ENCODE assay signal across 9 cellular contexts in the genomic region with DNA sequence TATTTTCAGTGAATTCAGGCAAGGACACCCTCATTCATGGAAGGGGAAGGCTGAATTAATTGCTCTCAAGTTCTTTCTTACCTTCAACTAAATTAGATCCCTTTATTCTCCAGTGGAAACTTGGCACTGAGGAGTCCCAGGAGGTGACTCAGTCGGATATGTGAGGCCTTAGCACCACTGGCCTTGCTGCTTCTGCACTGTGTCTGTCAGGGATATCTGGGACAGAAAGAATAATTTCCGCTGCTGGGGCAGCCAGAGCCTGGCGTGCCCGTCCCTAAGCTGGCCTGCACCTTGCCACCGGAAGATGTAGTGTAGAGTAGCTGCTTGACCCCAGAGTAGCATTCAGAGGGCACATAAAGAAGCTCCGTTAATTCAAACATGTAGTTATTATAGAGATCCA. TPM values are rescaled to one million over a fixed set of nuclear protein-coding genes. Genes with fewer than 3 reads are reported as not detected.
A peak's percentile ranks its signal among the peaks of the same experiment; 100 is the strongest.
DNase-seq lines count a peak whose midpoint lies in the region; ATAC-seq and TF ChIP-seq lines count a peak whose summit lies in the region.
"Had no signal": no experiment of that assay in that cellular context is flagged by ENCODE, and none has a peak within 500 bp of the region (broad histone marks: within the 10 kb centered on the region; RNA-seq: fewer than 3 reads in every experiment).

No MANE protein-coding gene starts in this region.

- TF ChIP-seq CTCF in breast epithelium (IDR thresholded peaks at IDR 0.05) (no peak), thoracic aorta (IDR thresholded peaks at IDR 0.05) (no peak)

- ATAC-seq in thoracic aorta (ENCODE audit: insufficient number of reproducible peaks, low FRiP score, low read depth) (peak; percentile 53), GM18502 (IDR thresholded peaks at IDR 0.05; ENCODE audit: poor library complexity, unreplicated experiment) (no peak)

- peak overlapping the region; percentile 63 to 69 for H3K27ac ChIP-seq in breast epithelium
- peak overlapping the region; percentile 69 to 74 for H3K27ac ChIP-seq in thoracic aorta

- peak; percentile 92 for DNase-seq in M059J (ENCODE audit: low read depth)
- DNase-seq in breast epithelium (ENCODE audit: low spot score in 2 of 2) = no peak
- peak; percentile 39 for DNase-seq in left kidney (ENCODE audit: low read depth, low spot score)
- DNase-seq in thoracic aorta (ENCODE audit: low spot score) = no peak
- no peak for DNase-seq in NOMO-1 (lab: John Stamatoyannopoulos, UW; ENCODE audit: unreplicated experiment in 2 of 2)
- no peak for DNase-seq in activated CD8-positive, alpha-beta memory T cell treated with anti-CD3 and anti-CD28 coated beads, Interleukin-2, amount 50 U/mL, for 48 hours
- no peak for DNase-seq in GM19240 (ENCODE audit: insufficient read length, low spot score)
- DNase-seq: NCI-H524 treated with DMSO at 0.1 percent for 48 hours had no signal

- H3K4me1 ChIP-seq in breast epithelium (no peaks in the 10 kb centered on the region), thoracic aorta (ENCODE audit: control insufficient read depth in 1 of 2, low read depth in 2 of 2) (peaks cover 41 to 65% of the 10 kb centered on the region in 2 donors)

- H3K27me3 ChIP-seq in breast epithelium (no peaks in the 10 kb centered on the region), thoracic aorta (replicated peaks; ENCODE audit: insufficient read depth) (no peaks in the 10 kb centered on the region)

- no peak overlapping the region for H3K4me3 ChIP-seq in breast epithelium
- no peak overlapping the region for H3K4me3 ChIP-seq in thoracic aorta

- H3K9me3 ChIP-seq in breast epithelium (no peaks in the 10 kb centered on the region), thoracic aorta (no peaks in the 10 kb centered on the region)

- no peaks in the 10 kb centered on the region for H3K36me3 ChIP-seq in breast epithelium
- H3K36me3 ChIP-seq in thoracic aorta = no peaks in the 10 kb centered on the region

- no peak for TF ChIP-seq POLR2A in breast epithelium (IDR thresholded peaks at IDR 0.05)

- intact Hi-C loops in breast epithelium (cut with DNase I; ENCODE audit: low total_unique reads) = no loop called here

RNA-seq across cellular contexts. Expression of gene LIMS1, which starts 53.4 kb away (rescaled TPM):
- 20.3 and 37.8 TPM in 2 replicates for total RNA-seq in M059J (2014; rRNA removed; shearing (Covaris generic))
- total RNA-seq in breast epithelium (100 to 1,000 TPM in 1 of 3 donors, 10 to 100 TPM in 2; 66.5 to 123 (median 93.1) TPM), thoracic aorta (100 to 1,000 TPM; 171 to 199 TPM)

Comparison
In these comparisons a context has a peak if more than half of its experiments do, and no peak if none do; other contexts are left out.
1. DNase-seq: peak in M059J (single experiment) and left kidney (single experiment); none in breast epithelium (0 of 2), thoracic aorta (single experiment), NOMO-1 (0 of 2), activated CD8-positive, alpha-beta memory T cell treated with anti-CD3 and anti-CD28 coated beads, Interleukin-2, amount 50 U/mL, for 48 hours (single experiment) and GM19240 (single experiment).